Comparison of ENCODE assay signal across 19 cellular contexts in genomic region chr7:85529197-85529596, GRCh38.
A peak's percentile ranks its signal among the peaks of the same experiment; 100 is the strongest.
DNase-seq lines count a peak whose midpoint lies in the region; ATAC-seq, FAIRE-seq and TF ChIP-seq lines count a peak whose summit lies in the region.
"Had no signal": no experiment of that assay in that cellular context is flagged by ENCODE, and none has a peak within 500 bp of the region (broad histone marks: within the 10 kb centered on the region; RNA-seq: fewer than 3 reads in every experiment).

No MANE protein-coding gene starts in this region.

- WGBS in heart right ventricle, 2 donors = 39 to 41% methylated on average over 3 of the region's 3 CpGs

- TF ChIP-seq CTCF in heart right ventricle (IDR thresholded peaks at IDR 0.05) = no peak
- no peak for TF ChIP-seq CTCF in bronchial epithelial cell (IDR thresholded peaks at IDR 0.05; ENCODE audit: insufficient read depth, low read length, severe bottlenecking)
- TF ChIP-seq CTCF in left lung (IDR thresholded peaks at IDR 0.05) = no peak

- H3K9me3 ChIP-seq in heart right ventricle (no peaks in the 10 kb centered on the region), left lung (no peaks in the 10 kb centered on the region)
- H3K9me3 ChIP-seq: tibial artery had no signal

- H3K27ac ChIP-seq in heart right ventricle = no peak overlapping the region
- peak overlapping the region in 1 of 2 donors; percentile 31 for H3K27ac ChIP-seq in left lung
- H3K27ac ChIP-seq: tibial artery, VCaP had no signal

- ATAC-seq in left cardiac atrium (peak; percentile 27 to 45), heart right ventricle (no peak), left lung (peak; percentile 45), HG02981 (IDR thresholded peaks at IDR 0.05; ENCODE audit: unreplicated experiment) (no peak), GM21515 (IDR thresholded peaks at IDR 0.05; ENCODE audit: unreplicated experiment) (no peak)
- ATAC-seq: activated naive CD4-positive, alpha-beta T cell treated with anti-CD3 and anti-CD28 coated beads, Interleukin-2, amount 50 U/mL, for 72 hours; activated T-cell treated with anti-CD3 and anti-CD28 coated beads, Interleukin-2, amount 50 U/mL, for 4 hours had no signal

- H3K4me3 ChIP-seq in heart right ventricle (no peak overlapping the region), bronchial epithelial cell (ENCODE audit: low read depth, low read length) (no peak overlapping the region), left lung (no peak overlapping the region)
- H3K4me3 ChIP-seq: tibial artery had no signal

- peak; percentile 16 for DNase-seq in left cardiac atrium
- no peak for DNase-seq in heart right ventricle
- DNase-seq in bronchial epithelial cell (ENCODE audit: low read depth) = peak; percentile 25
- DNase-seq in left lung = no peak
- no peak for DNase-seq in germinal center (ENCODE audit: low spot score)
- DNase-seq in stimulated activated CD8-positive, alpha-beta memory T cell treated with anti-CD3 and anti-CD28 coated beads, Interleukin-4, amount 100 ng/mL, for 48 hours = no peak
- DNase-seq: activated CD4-positive, alpha-beta memory T cell treated with anti-CD3 and anti-CD28 coated beads for 36 hours; activated T-cell treated with anti-CD3 and anti-CD28 coated beads, Interleukin-2, amount 50 U/mL, for 4 hours; CD4-positive, CD25-positive, alpha-beta regulatory T cell; DMS79 treated with DMSO at 0.1 percent for 48 hours; Kasumi-1; kidney glomerular epithelial cell; NCI-H1417; stimulated activated CD4-positive, alpha-beta T cell treated with anti-CD3 and anti-CD28 coated beads, Interleukin-4, amount 100 ng/mL, for 4 hours; tibial artery had no signal

- intact Hi-C loops in left cardiac atrium (cut with DNase I) (no loop called here), heart right ventricle (cut with DNase I) (no loop called here), left lung (cut with DNase I) (no loop called here)

- H3K27me3 ChIP-seq in heart right ventricle = no peaks in the 10 kb centered on the region
- no peaks in the 10 kb centered on the region for H3K27me3 ChIP-seq in bronchial epithelial cell (ENCODE audit: control insufficient read depth, insufficient read depth, low read length)
- H3K27me3 ChIP-seq in left lung = no peaks in the 10 kb centered on the region
- H3K27me3 ChIP-seq: tibial artery had no signal

- H3K4me1 ChIP-seq in heart right ventricle = no peaks in the 10 kb centered on the region
- H3K4me1 ChIP-seq in left lung = no peaks in the 10 kb centered on the region
- H3K4me1 ChIP-seq: tibial artery had no signal

- H3K36me3 ChIP-seq in heart right ventricle (no peaks in the 10 kb centered on the region), bronchial epithelial cell (ENCODE audit: control insufficient read depth, insufficient read depth, low read length) (no peaks in the 10 kb centered on the region), left lung (no peaks in the 10 kb centered on the region)
- H3K36me3 ChIP-seq: tibial artery had no signal

- no peak for FAIRE-seq in bronchial epithelial cell (lab: Jason Lieb, UNC)

Comparison
In these comparisons a context has a peak if more than half of its experiments do, and no peak if none do; other contexts are left out.
1. ATAC-seq: peak in left cardiac atrium (2 of 2) and left lung (single experiment); none in heart right ventricle (0 of 8), HG02981 (single experiment) and GM21515 (single experiment).
2. DNase-seq: peak in left cardiac atrium (single experiment) and bronchial epithelial cell (single experiment); none in heart right ventricle (0 of 2), left lung (0 of 2), germinal center (single experiment) and stimulated activated CD8-positive, alpha-beta memory T cell treated with anti-CD3 and anti-CD28 coated beads, Interleukin-4, amount 100 ng/mL, for 48 hours (single experiment).